ENCODE assay signal across 19 cellular contexts in genomic region chr16:88888778-88889387, GRCh38. TPM values are rescaled to one million over a fixed set of nuclear protein-coding genes. Genes with fewer than 3 reads are reported as not detected.
DNase-seq lines count a peak whose midpoint lies in the region; ATAC-seq and TF ChIP-seq lines count a peak whose summit lies in the region.
"Had no signal": no experiment of that assay in that cellular context is flagged by ENCODE, and none has a peak within 500 bp of the region (broad histone marks: within the 10 kb centered on the region; RNA-seq: fewer than 3 reads in every experiment).

No MANE protein-coding gene starts in this region.

- TF ChIP-seq EP300 in tibial nerve (IDR thresholded peaks at IDR 0.05) = no peak

- no peaks in the 10 kb centered on the region for H3K9me3 ChIP-seq in tibial nerve
- H3K9me3 ChIP-seq: right lobe of liver, tibial artery had no signal

- no peaks in the 10 kb centered on the region for H3K27me3 ChIP-seq in tibial nerve
- H3K27me3 ChIP-seq: neural progenitor cell, right lobe of liver had no signal

- H3K27ac ChIP-seq in tibial nerve = peak overlapping the region in 2 of 4 donors; percentile 25 to 64
- H3K27ac ChIP-seq: neural progenitor cell, right lobe of liver, tibial artery had no signal

- TF ChIP-seq CTCF in tibial nerve (IDR thresholded peaks at IDR 0.05) = no peak

- DNase-seq in NCI-H748 (lab: John Stamatoyannopoulos, UW; ENCODE audit: unreplicated experiment) (peak; percentile 8), NCI-H748 treated with DMSO at 0.1 percent for 48 hours (lab: John Stamatoyannopoulos, UW) (no peak), NCI-H524 treated with DMSO at 0.1 percent for 48 hours (lab: John Stamatoyannopoulos, UW) (peak; percentile 94), left cardiac atrium (peak; percentile 60), tibial nerve (ENCODE audit: low spot score in 2 of 2) (peak; percentile 19 to 49), mucosa of gallbladder (ENCODE audit: low spot score) (no peak)
- DNase-seq in stimulated activated CD4-positive, alpha-beta T cell treated with anti-CD3 and anti-CD28 coated beads, Interleukin-2, amount 100 ng/mL, for 48 hours = no peak
- no peak for DNase-seq in NK-92 treated with Interleukin-12 subunit alpha and Interleukin-12 subunit beta, amount 100 ng/mL, for 24 hours (lab: John Stamatoyannopoulos, UW)
- DNase-seq: activated B cell treated with CpG ODN at 0.5 μM for 24 hours; aorta; CD8-positive, alpha-beta T cell; NCI-H446 treated with DMSO at 0.1 percent for 48 hours; right lobe of liver; stimulated activated CD4-positive, alpha-beta T cell treated with anti-CD3 and anti-CD28 coated beads, Interleukin-2, amount 100 ng/mL, for 24 hours; SW 1271; tibial artery had no signal

- ATAC-seq in left cardiac atrium = no peak
- ATAC-seq: CD8-positive, alpha-beta T cell; right lobe of liver had no signal

- intact Hi-C loops in left cardiac atrium (cut with DNase I) = loop anchor here in 1 of 2 donors (10.0 kb wide), 1 partner anchor 46 kb away; no protein-coding TSS in a partner anchor

- H3K4me1 ChIP-seq in tibial nerve = peaks cover 0 to 30% (median 3%) of the 10 kb centered on the region in 4 donors
- H3K4me1 ChIP-seq: neural progenitor cell, right lobe of liver, tibial artery had no signal

- 58 to 67% methylated on average over 18 to 27 of the region's 27 CpGs for WGBS in tibial nerve, 2 donors

- H3K4me3 ChIP-seq in tibial nerve = no peak overlapping the region
- H3K4me3 ChIP-seq: neural progenitor cell, right lobe of liver, tibial artery had no signal

- TF ChIP-seq POLR2A in tibial nerve (IDR thresholded peaks at IDR 0.05) = no peak

- H3K36me3 ChIP-seq in tibial nerve = peaks cover 0 to 15% (median 0%) of the 10 kb centered on the region in 3 donors
- H3K36me3 ChIP-seq: neural progenitor cell, right lobe of liver, tibial artery had no signal

RNA-seq across cellular contexts. Expression of gene PABPN1L, which starts 22.4 kb away (rescaled TPM):
- total RNA-seq in left cardiac atrium = not detected
- not detected for total RNA-seq in tibial nerve
- total RNA-seq in mucosa of gallbladder = not detected
- total RNA-seq: activated CD8-positive, alpha-beta memory T cell treated with anti-CD3 and anti-CD28 coated beads for 36 hours; aorta; CD8-positive, alpha-beta T cell; fibroblast of villous mesenchyme had no signal

RNA-seq across cellular contexts. Expression of gene TRAPPC2L, which starts 32.0 kb away (rescaled TPM):
- total RNA-seq in left cardiac atrium = 10 to 100 TPM; 46.0 to 54.3 TPM
- total RNA-seq in tibial nerve = 10 to 100 TPM; 18.0 to 36.6 (median 22.9) TPM
- 53.8 TPM for total RNA-seq in mucosa of gallbladder

RNA-seq across cellular contexts. Expression of gene GALNS, which starts 32.1 kb away (rescaled TPM):
- total RNA-seq in left cardiac atrium = 10 to 100 TPM; 17.1 to 19.0 TPM
- total RNA-seq in tibial nerve = 10 to 100 TPM; 15.1 to 80.1 (median 43.2) TPM
- 56.1 TPM for total RNA-seq in mucosa of gallbladder

Comparison
In these comparisons a context has a peak if more than half of its experiments do, and no peak if none do; other contexts are left out.
1. DNase-seq: peak in NCI-H748 (single experiment), NCI-H524 treated with DMSO at 0.1 percent for 48 hours (single experiment), left cardiac atrium (single experiment) and tibial nerve (2 of 2); none in NCI-H748 treated with DMSO at 0.1 percent for 48 hours (single experiment), stimulated activated CD4-positive, alpha-beta T cell treated with anti-CD3 and anti-CD28 coated beads, Interleukin-2, amount 100 ng/mL, for 48 hours (0 of 2), NK-92 treated with Interleukin-12 subunit alpha and Interleukin-12 subunit beta, amount 100 ng/mL, for 24 hours (single experiment) and mucosa of gallbladder (single experiment).